ENCODE assay signal across 21 cellular contexts in genomic region chr7:17044868-17045267, GRCh38.
DNase-seq lines count a peak whose midpoint lies in the region; ATAC-seq and TF ChIP-seq lines count a peak whose summit lies in the region.
"Had no signal": no experiment of that assay in that cellular context is flagged by ENCODE, and none has a peak within 500 bp of the region (broad histone marks: within the 10 kb centered on the region; RNA-seq: fewer than 3 reads in every experiment).

No MANE protein-coding gene starts in this region.

- H2AFZ ChIP-seq in osteoblast (ENCODE audit: low read length), result no peak overlapping the region

- peak; percentile 30 for DNase-seq in HT-29 (ENCODE audit: low spot score)
- no peak for DNase-seq in T-helper 17 cell
- peak; percentile 18 for DNase-seq in dermis blood vessel endothelial cell
- DNase-seq in osteoblast (ENCODE audit: insufficient read length, low spot score, missing footprints), result no peak
- no peak for DNase-seq in glomerular visceral epithelial cell (ENCODE audit: extremely low spot score)
- DNase-seq in activated gamma-delta T cell (lab: John Stamatoyannopoulos, UW), result no peak
- no peak for DNase-seq in hypothalamus (lab: John Stamatoyannopoulos, UW)
- DNase-seq: activated CD4-positive, alpha-beta T cell treated with anti-CD3 and anti-CD28 coated beads for 36 hours; activated naive CD4-positive, alpha-beta T cell treated with Interleukin-2 at 50 U/mL for 16 hours; amygdala; CD8-positive, alpha-beta memory T cell; kidney glomerular epithelial cell; MG63; NCI-H187 treated with DMSO at 0.1 percent for 48 hours; NCI-H748 treated with DMSO at 0.1 percent for 48 hours; sigmoid colon; stomach; tibial artery had no signal

- no peaks in the 10 kb centered on the region for H4K20me1 ChIP-seq in BLaER1 treated with 17β-estradiol and CSF1 and Interleukin-3, amounts not matched to agents 10 nM and 100 nM
- H4K20me1 ChIP-seq in osteoblast (ENCODE audit: insufficient read depth, low read length), result no peaks in the 10 kb centered on the region

- peaks cover 21 to 56% (median 48%) of the 10 kb centered on the region in 10 experiments for H3K4me1 ChIP-seq in BLaER1 treated with 17β-estradiol and CSF1 and Interleukin-3, amounts not matched to agents 10 nM and 100 nM
- peaks cover 25% of the 10 kb centered on the region for H3K4me1 ChIP-seq in osteoblast (ENCODE audit: insufficient read depth, low read length)

- no peak overlapping the region for H3K4me3 ChIP-seq in BLaER1 treated with 17β-estradiol and CSF1 and Interleukin-3, amounts not matched to agents 10 nM and 100 nM
- H3K4me3 ChIP-seq in osteoblast (ENCODE audit: insufficient read depth, low read length), result no peak overlapping the region
- H3K4me3 ChIP-seq: MG63, sigmoid colon, stomach, tibial artery had no signal

- peak overlapping the region; percentile 54 for H3K27ac Mint-ChIP-seq in T-helper 17 cell
- H3K27ac Mint-ChIP-seq: activated CD4-positive, alpha-beta T cell treated with anti-CD3 and anti-CD28 coated beads for 36 hours; IgD-negative memory B cell; progenitor cell of endocrine pancreas had no signal

- H3K27me3 Mint-ChIP-seq in T-helper 17 cell, result no peaks in the 10 kb centered on the region
- H3K27me3 Mint-ChIP-seq: IgD-negative memory B cell, progenitor cell of endocrine pancreas had no signal

- no peak for TF ChIP-seq CTCF in osteoblast (IDR thresholded peaks at IDR 0.05; ENCODE audit: extremely low read depth, low read depth, low read length)

- no peak overlapping the region for H3K4me3 Mint-ChIP-seq in T-helper 17 cell
- H3K4me3 Mint-ChIP-seq: activated CD4-positive, alpha-beta T cell treated with anti-CD3 and anti-CD28 coated beads for 36 hours; CD8-positive, alpha-beta memory T cell; IgD-negative memory B cell had no signal

- peaks cover 0 to 9% (median 0%) of the 10 kb centered on the region in 11 experiments; a peak in 3 of 22 replicates for H3K9me3 ChIP-seq in BLaER1 treated with 17β-estradiol and CSF1 and Interleukin-3, amounts not matched to agents 10 nM and 100 nM (replicated peaks in 1 of 11)
- H3K9me3 ChIP-seq in T-helper 17 cell (ENCODE audit: control insufficient read depth, low read length, poor library complexity, severe bottlenecking) (no peaks in the 10 kb centered on the region), osteoblast (ENCODE audit: low read depth, low read length) (no peaks in the 10 kb centered on the region)
- H3K9me3 ChIP-seq: sigmoid colon, stomach, tibial artery had no signal

- no peak for ATAC-seq in T-helper 17 cell
- ATAC-seq: activated CD4-positive, alpha-beta T cell treated with anti-CD3 and anti-CD28 coated beads for 36 hours had no signal

- peaks cover 25% of the 10 kb centered on the region for H3K4me1 Mint-ChIP-seq in T-helper 17 cell

- H3K36me3 Mint-ChIP-seq in T-helper 17 cell (ENCODE audit: low read depth), result no peaks in the 10 kb centered on the region
- H3K36me3 Mint-ChIP-seq: CD8-positive, alpha-beta memory T cell; IgD-negative memory B cell had no signal

- H3K4me2 ChIP-seq in BLaER1 treated with 17β-estradiol and CSF1 and Interleukin-3, amounts not matched to agents 10 nM and 100 nM, result peak overlapping the region in 5 of 11 experiments; percentile 12 to 88 (median 71); a peak in 9 of 22 replicates
- H3K4me2 ChIP-seq in osteoblast (ENCODE audit: insufficient read depth, low read length), result no peak overlapping the region

- H3K79me2 ChIP-seq in osteoblast (ENCODE audit: insufficient read depth, low read length), result no peaks in the 10 kb centered on the region

- H3K36me3 ChIP-seq in BLaER1 treated with 17β-estradiol and CSF1 and Interleukin-3, amounts not matched to agents 10 nM and 100 nM, result no peaks in the 10 kb centered on the region
- no peaks in the 10 kb centered on the region for H3K36me3 ChIP-seq in osteoblast (ENCODE audit: insufficient read depth, low read length)
- H3K36me3 ChIP-seq: MG63, sigmoid colon, stomach, tibial artery had no signal

- no peak overlapping the region; a peak in 1 of 22 replicates for H3K9ac ChIP-seq in BLaER1 treated with 17β-estradiol and CSF1 and Interleukin-3, amounts not matched to agents 10 nM and 100 nM

- H3K27me3 ChIP-seq in BLaER1 treated with 17β-estradiol and CSF1 and Interleukin-3, amounts not matched to agents 10 nM and 100 nM, result no peaks in the 10 kb centered on the region
- H3K27me3 ChIP-seq in osteoblast (ENCODE audit: insufficient read depth, low read length), result no peaks in the 10 kb centered on the region
- H3K27me3 ChIP-seq: MG63, sigmoid colon, stomach, tibial artery had no signal

- H3K27ac ChIP-seq in BLaER1 treated with 17β-estradiol and CSF1 and Interleukin-3, amounts not matched to agents 10 nM and 100 nM, result peak overlapping the region in 8 of 11 experiments; percentile 45 to 97 (median 90); a peak in 14 of 22 replicates
- no peak overlapping the region for H3K27ac ChIP-seq in osteoblast (ENCODE audit: low read depth, low read length)
- H3K27ac ChIP-seq: sigmoid colon, stomach, tibial artery had no signal

Comparison
In these comparisons a context has a peak if more than half of its experiments do, and no peak if none do; other contexts are left out.
1. DNase-seq: peak in HT-29 (single experiment) and dermis blood vessel endothelial cell (single experiment); none in T-helper 17 cell (0 of 3), osteoblast (single experiment), glomerular visceral epithelial cell (single experiment), activated gamma-delta T cell (single experiment) and hypothalamus (0 of 51).